28 cellular contexts compared by ENCODE assay signal in genomic region chr12:111806304-111806703, GRCh38.
"Had no signal": no experiment of that assay in that cellular context is flagged by ENCODE, and none has a peak within 500 bp of the region (broad histone marks: within the 10 kb centered on the region; RNA-seq: fewer than 3 reads in every experiment).

No MANE protein-coding gene starts in this region.

- DNase-seq: cortex of kidney; effector memory CD8-positive, alpha-beta T cell; erythroblast; esophagus squamous epithelium; foreskin melanocyte; glutamatergic neuron; heart right ventricle; hypothalamus; immature natural killer cell; islet precursor cell; kidney glomerular epithelial cell; left colon; left ventricle myocardium superior; natural killer cell; psoas muscle; right cardiac atrium; spleen; stimulated activated CD4-positive, alpha-beta T cell treated with anti-CD3 and anti-CD28 coated beads, Interleukin-4, amount 100 ng/mL, for 4 hours; stimulated activated naive CD8-positive, alpha-beta T cell treated with anti-CD3 and anti-CD28 coated beads, Interleukin-15, Interleukin-2, amounts not matched to agents 100 U/mL and 50 U/mL, for 24 hours; substantia nigra; testis; upper lobe of left lung had no signal

- H3K27me3 Mint-ChIP-seq: central memory CD8-positive, alpha-beta T cell; effector memory CD8-positive, alpha-beta T cell; memory B cell; stimulated activated memory B cell treated with anti-CD40 and anti-IgM and Interleukin-4, amounts not matched to agents 10 μg/mL and 1 μg/mL and 100 μg/mL, for 72 hours had no signal

- ATAC-seq: effector memory CD8-positive, alpha-beta T cell; heart right ventricle; left ventricle myocardium superior; natural killer cell; psoas muscle; right cardiac atrium; stimulated activated memory B cell treated with anti-CD40 and anti-IgM and Interleukin-4, amounts not matched to agents 10 μg/mL and 1 μg/mL and 100 μg/mL, for 72 hours; stimulated activated naive CD8-positive, alpha-beta T cell treated with anti-CD3 and anti-CD28 coated beads, Interleukin-15, Interleukin-2, amounts not matched to agents 100 U/mL and 50 U/mL, for 24 hours had no signal

- H3K27ac Mint-ChIP-seq: immature natural killer cell; memory B cell; natural killer cell; stimulated activated memory B cell treated with anti-CD40 and anti-IgM and Interleukin-4, amounts not matched to agents 10 μg/mL and 1 μg/mL and 100 μg/mL, for 72 hours had no signal

- H3K9me3 Mint-ChIP-seq: central memory CD8-positive, alpha-beta T cell; effector memory CD8-positive, alpha-beta T cell; immature natural killer cell; memory B cell; natural killer cell; neural crest cell; stimulated activated memory B cell treated with anti-CD40 and anti-IgM and Interleukin-4, amounts not matched to agents 10 μg/mL and 1 μg/mL and 100 μg/mL, for 72 hours had no signal

- H3K4me1 ChIP-seq: esophagus squamous epithelium, heart right ventricle, psoas muscle, spleen, testis, tibial artery, upper lobe of left lung had no signal

- H3K4me3 ChIP-seq: esophagus squamous epithelium, heart right ventricle, lung, psoas muscle, spleen, testis, tibial artery, upper lobe of left lung had no signal

- H3K4me1 Mint-ChIP-seq: central memory CD8-positive, alpha-beta T cell; immature natural killer cell; natural killer cell; neural crest cell; stimulated activated memory B cell treated with anti-CD40 and anti-IgM and Interleukin-4, amounts not matched to agents 10 μg/mL and 1 μg/mL and 100 μg/mL, for 72 hours had no signal

- H3K36me3 Mint-ChIP-seq: immature natural killer cell; natural killer cell; stimulated activated memory B cell treated with anti-CD40 and anti-IgM and Interleukin-4, amounts not matched to agents 10 μg/mL and 1 μg/mL and 100 μg/mL, for 72 hours had no signal

- H3K27me3 ChIP-seq: esophagus squamous epithelium, heart right ventricle, spleen, testis, tibial artery, upper lobe of left lung had no signal

- H3K27ac ChIP-seq: esophagus squamous epithelium, heart right ventricle, psoas muscle, spleen, testis, tibial artery had no signal

- H3K9me3 ChIP-seq: esophagus squamous epithelium, heart right ventricle, psoas muscle, spleen, testis, tibial artery, upper lobe of left lung had no signal

- H3K4me3 Mint-ChIP-seq: central memory CD8-positive, alpha-beta T cell; effector memory CD8-positive, alpha-beta T cell; immature natural killer cell; memory B cell; natural killer cell; neural crest cell; stimulated activated memory B cell treated with anti-CD40 and anti-IgM and Interleukin-4, amounts not matched to agents 10 μg/mL and 1 μg/mL and 100 μg/mL, for 72 hours had no signal
